8 cellular contexts compared by ENCODE assay signal in the genomic region with DNA sequence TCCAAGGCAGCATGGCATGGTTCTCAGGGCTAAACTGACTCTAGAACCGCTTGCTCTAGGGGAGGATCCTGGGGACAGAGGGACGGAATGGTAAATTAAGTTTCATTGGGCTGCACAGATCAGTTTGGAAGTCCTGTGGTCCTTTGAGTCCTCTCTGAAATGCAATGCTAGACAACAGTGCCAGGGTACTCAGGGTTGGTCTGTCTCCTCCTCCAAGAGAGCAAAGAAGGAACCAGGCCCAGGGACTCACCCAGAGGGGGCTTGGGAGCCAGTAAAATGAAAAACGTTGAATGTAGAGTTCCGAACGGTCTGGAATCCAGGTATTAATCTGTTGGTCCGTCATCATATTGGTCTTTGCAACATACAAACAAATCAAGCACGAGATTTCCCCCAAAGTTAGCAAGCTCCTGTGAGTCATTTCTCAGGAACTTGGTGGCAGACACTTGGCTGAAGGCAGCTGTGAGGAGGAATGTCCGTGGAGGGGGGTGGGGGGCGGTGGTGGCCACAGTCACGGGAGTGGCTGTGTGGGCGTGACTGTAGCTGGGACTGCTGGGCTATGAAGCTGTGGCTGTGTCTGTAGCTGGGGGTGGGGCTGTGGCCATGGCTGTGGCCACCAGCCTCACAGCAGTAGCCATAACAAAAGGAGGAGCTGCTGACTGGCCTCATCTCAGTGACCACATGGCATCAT. TPM values are rescaled to one million over a fixed set of nuclear protein-coding genes. Genes with fewer than 3 reads are reported as not detected.
DNase-seq lines count a peak whose midpoint lies in the region; ATAC-seq and TF ChIP-seq lines count a peak whose summit lies in the region.

No MANE protein-coding gene starts in this region.

- H3K4me3 ChIP-seq in right cardiac atrium (ENCODE audit: low read length): no peak overlapping the region

- TF ChIP-seq POLR2A in GM18505 (IDR thresholded peaks at IDR 0.05; ENCODE audit: borderline replicate concordance, extremely low read depth, insufficient read depth, insufficient read length): no peak

- DNase-seq in activated naive CD4-positive, alpha-beta T cell treated with anti-CD3 and anti-CD28 coated beads for 36 hours: peak; percentile 31
- DNase-seq in activated naive CD4-positive, alpha-beta T cell (lab: John Stamatoyannopoulos, UW): no peak
- peak; percentile 71 for DNase-seq in activated CD8-positive, alpha-beta memory T cell treated with anti-CD3 and anti-CD28 coated beads for 24 hours
- peak; percentile 72 to 84 (median 79) for DNase-seq in right cardiac atrium
- DNase-seq in stimulated activated CD4-positive, alpha-beta T cell treated with anti-CD3 and anti-CD28 coated beads, Interleukin-2, amount 100 ng/mL, for 4 hours (ENCODE audit: low read depth): peak; percentile 12
- DNase-seq in COR-L47 (lab: John Stamatoyannopoulos, UW): no peak
- no peak for DNase-seq in GM19240 (ENCODE audit: insufficient read length, low spot score)

- no peaks in the 10 kb centered on the region for H3K9me3 ChIP-seq in right cardiac atrium (ENCODE audit: control insufficient read depth, low read length)

- ATAC-seq in right cardiac atrium: peak; percentile 67 to 74
- no peak for ATAC-seq in GM18505 (IDR thresholded peaks at IDR 0.05; ENCODE audit: unreplicated experiment)

- H3K4me3 Mint-ChIP-seq in activated naive CD4-positive, alpha-beta T cell treated with anti-CD3 and anti-CD28 coated beads for 36 hours: no peak overlapping the region

- H3K27ac ChIP-seq in right cardiac atrium (ENCODE audit: low read length): no peak overlapping the region

- intact Hi-C loops in activated naive CD4-positive, alpha-beta T cell treated with anti-CD3 and anti-CD28 coated beads for 36 hours (cut with micrococcal nuclease): no loop called here
- intact Hi-C loops in right cardiac atrium (cut with DNase I): no loop called here

- CTCF ChIA-PET in activated naive CD4-positive, alpha-beta T cell treated with anti-CD3 and anti-CD28 coated beads for 36 hours (lab: Charles Lee): interaction anchor here (0.9 kb wide), 1 partner anchor 21 kb away, joined by 3 read pairs; no protein-coding TSS in a partner anchor

- H3K27me3 ChIP-seq in right cardiac atrium (ENCODE audit: control insufficient read depth, insufficient read depth): no peaks in the 10 kb centered on the region

- no peak overlapping the region for H3K27ac Mint-ChIP-seq in activated naive CD4-positive, alpha-beta T cell treated with anti-CD3 and anti-CD28 coated beads for 36 hours

- peaks cover 53% of the 10 kb centered on the region for H3K4me1 Mint-ChIP-seq in activated naive CD4-positive, alpha-beta T cell treated with anti-CD3 and anti-CD28 coated beads for 36 hours (ENCODE audit: low read depth)

- H3K9me3 Mint-ChIP-seq in activated naive CD4-positive, alpha-beta T cell treated with anti-CD3 and anti-CD28 coated beads for 36 hours: peaks cover 15% of the 10 kb centered on the region

- peaks cover 8% of the 10 kb centered on the region for H3K4me1 ChIP-seq in right cardiac atrium (ENCODE audit: control insufficient read depth, insufficient read depth, low read length)

- peaks cover 12% of the 10 kb centered on the region for H3K36me3 Mint-ChIP-seq in activated naive CD4-positive, alpha-beta T cell treated with anti-CD3 and anti-CD28 coated beads for 36 hours (ENCODE audit: low read depth)

- H3K27me3 Mint-ChIP-seq in activated naive CD4-positive, alpha-beta T cell treated with anti-CD3 and anti-CD28 coated beads for 36 hours (ENCODE audit: low read depth): no peaks in the 10 kb centered on the region

- WGBS in right cardiac atrium: 39% methylated on average over 11 of the region's 11 CpGs

RNA-seq across cellular contexts. Expression of a gene that starts 40.8 kb away (rescaled TPM):
- total RNA-seq in activated naive CD4-positive, alpha-beta T cell treated with anti-CD3 and anti-CD28 coated beads for 36 hours: 10 to 100 TPM; 15.1 to 15.2 TPM
- total RNA-seq in right cardiac atrium: 10 to 100 TPM in 1 of 4 donors, 1 to 10 TPM in 3; 9.3 to 10.7 (median 9.9) TPM
- 5.3 TPM for polyA plus RNA-seq in right cardiac atrium

Comparison
In these comparisons a context has a peak if more than half of its experiments do, and no peak if none do; other contexts are left out.
1. DNase-seq: peak in activated naive CD4-positive, alpha-beta T cell treated with anti-CD3 and anti-CD28 coated beads for 36 hours (single experiment), activated CD8-positive, alpha-beta memory T cell treated with anti-CD3 and anti-CD28 coated beads for 24 hours (single experiment), right cardiac atrium (3 of 3) and stimulated activated CD4-positive, alpha-beta T cell treated with anti-CD3 and anti-CD28 coated beads, Interleukin-2, amount 100 ng/mL, for 4 hours (single experiment); none in activated naive CD4-positive, alpha-beta T cell (0 of 4), COR-L47 (single experiment) and GM19240 (single experiment).